15 cellular contexts compared by ENCODE assay signal in genomic region chr20:17902531-17903083, GRCh38.
DNase-seq lines count a peak whose midpoint lies in the region; ATAC-seq and TF ChIP-seq lines count a peak whose summit lies in the region.
"Had no signal": no experiment of that assay in that cellular context is flagged by ENCODE, and none has a peak within 500 bp of the region (broad histone marks: within the 10 kb centered on the region; RNA-seq: fewer than 3 reads in every experiment).

No MANE protein-coding gene starts in this region.

- CTCF ChIA-PET in activated CD4-positive, alpha-beta T cell treated with anti-CD3 and anti-CD28 coated beads, Interleukin-2, amount 10 ng/mL, durations not matched to agents 7 days and 5 days (lab: Charles Lee), result interaction anchor here (1.1 to 1.2 kb wide), 2 partner anchors 19 to 220 kb away, joined by 3 to 4 read pairs; partner anchors contain the start of gene RRBP1

- peaks cover 16% of the 10 kb centered on the region for H3K4me1 Mint-ChIP-seq in activated CD4-positive, alpha-beta T cell treated with anti-CD3 and anti-CD28 coated beads, Interleukin-2, amount 10 ng/mL, durations not matched to agents 7 days and 5 days
- H3K4me1 Mint-ChIP-seq: CD14-positive monocyte had no signal

- peak overlapping the region; percentile 44 for H3K27ac ChIP-seq in BLaER1
- H3K27ac ChIP-seq in foreskin keratinocyte, result no peak overlapping the region
- H3K27ac ChIP-seq in effector memory CD4-positive, alpha-beta T cell (ENCODE audit: insufficient read depth, low read length, poor library complexity, severe bottlenecking), result no peak overlapping the region
- H3K27ac ChIP-seq: Peyer's patch had no signal

- H3K9ac ChIP-seq in BLaER1, result peak overlapping the region; percentile 27; the same call in 1 of the 2 replicates

- no peaks in the 10 kb centered on the region for H3K36me3 Mint-ChIP-seq in activated CD4-positive, alpha-beta T cell treated with anti-CD3 and anti-CD28 coated beads, Interleukin-2, amount 10 ng/mL, durations not matched to agents 7 days and 5 days (ENCODE audit: low read depth)
- H3K36me3 Mint-ChIP-seq: CD14-positive monocyte had no signal

- no peaks in the 10 kb centered on the region for H3K27me3 ChIP-seq in BLaER1
- H3K27me3 ChIP-seq in foreskin keratinocyte, result peaks cover 4% of the 10 kb centered on the region
- no peaks in the 10 kb centered on the region for H3K27me3 ChIP-seq in effector memory CD4-positive, alpha-beta T cell (replicated peaks; ENCODE audit: control insufficient read depth, insufficient read depth, low read length, poor library complexity, severe bottlenecking)
- H3K27me3 ChIP-seq: Peyer's patch had no signal

- H3K27me3 Mint-ChIP-seq in activated CD4-positive, alpha-beta T cell treated with anti-CD3 and anti-CD28 coated beads, Interleukin-2, amount 10 ng/mL, durations not matched to agents 7 days and 5 days, result peaks cover 23% of the 10 kb centered on the region

- H3K4me1 ChIP-seq in BLaER1, result peaks cover 73% of the 10 kb centered on the region
- no peaks in the 10 kb centered on the region for H3K4me1 ChIP-seq in foreskin keratinocyte
- no peaks in the 10 kb centered on the region for H3K4me1 ChIP-seq in effector memory CD4-positive, alpha-beta T cell (ENCODE audit: control insufficient read depth, insufficient read depth, low read length, poor library complexity, severe bottlenecking)
- H3K4me1 ChIP-seq: Peyer's patch had no signal

- DNase-seq in GM12865 (ENCODE audit: low read depth), result peak; percentile 30
- peak; percentile 17 for DNase-seq in NCI-H146 treated with DMSO at 0.1 percent for 48 hours (lab: John Stamatoyannopoulos, UW; ENCODE audit: unreplicated experiment)
- no peak for DNase-seq in foreskin keratinocyte
- DNase-seq in T-helper 1 cell, result no peak
- no peak for DNase-seq in effector memory CD4-positive, alpha-beta T cell
- no peak for DNase-seq in activated CD4-positive, alpha-beta T cell treated with anti-CD3 and anti-CD28 coated beads, Interleukin-2, amount 10 ng/mL, durations not matched to agents 7 days and 5 days
- DNase-seq: DMS79, GOT3, NCI-H2029 treated with DMSO at 0.1 percent for 48 hours, NCI-H774 had no signal

- no peaks in the 10 kb centered on the region for H4K20me1 ChIP-seq in BLaER1

- H3K27ac Mint-ChIP-seq in activated CD4-positive, alpha-beta T cell treated with anti-CD3 and anti-CD28 coated beads, Interleukin-2, amount 10 ng/mL, durations not matched to agents 7 days and 5 days, result no peak overlapping the region
- H3K27ac Mint-ChIP-seq: CD14-positive monocyte had no signal

- no peak for TF ChIP-seq CTCF in GM12865 (IDR thresholded peaks at IDR 0.05; ENCODE audit: insufficient read depth, low read depth, low read length, missing control alignments)
- no peak for TF ChIP-seq CTCF in foreskin keratinocyte (conservative IDR thresholded peaks at IDR 0.05)

- ATAC-seq in foreskin keratinocyte (peak; percentile 7), GM19023 (IDR thresholded peaks at IDR 0.05; ENCODE audit: unreplicated experiment) (no peak)
- ATAC-seq: Right ventricle myocardium inferior had no signal

- H3K9me3 ChIP-seq in BLaER1, result peaks cover 5% of the 10 kb centered on the region; the same call in 1 of the 2 replicates
- no peaks in the 10 kb centered on the region for H3K9me3 ChIP-seq in effector memory CD4-positive, alpha-beta T cell (ENCODE audit: control insufficient read depth, low read length)
- H3K9me3 ChIP-seq: Peyer's patch had no signal

- H3K4me2 ChIP-seq in BLaER1, result peak overlapping the region; percentile 68

- H3K9me3 Mint-ChIP-seq in activated CD4-positive, alpha-beta T cell treated with anti-CD3 and anti-CD28 coated beads, Interleukin-2, amount 10 ng/mL, durations not matched to agents 7 days and 5 days, result no peaks in the 10 kb centered on the region
- H3K9me3 Mint-ChIP-seq: CD14-positive monocyte had no signal

- POLR2A ChIA-PET in activated CD4-positive, alpha-beta T cell treated with anti-CD3 and anti-CD28 coated beads, Interleukin-2, amount 10 ng/mL, durations not matched to agents 7 days and 5 days (lab: Charles Lee), result no interaction called here

- no peak overlapping the region for H3K4me3 Mint-ChIP-seq in activated CD4-positive, alpha-beta T cell treated with anti-CD3 and anti-CD28 coated beads, Interleukin-2, amount 10 ng/mL, durations not matched to agents 7 days and 5 days
- H3K4me3 Mint-ChIP-seq: CD14-positive monocyte had no signal

- H3K36me3 ChIP-seq in BLaER1, result no peaks in the 10 kb centered on the region
- H3K36me3 ChIP-seq in effector memory CD4-positive, alpha-beta T cell (ENCODE audit: control insufficient read depth, insufficient read depth, low read length), result no peaks in the 10 kb centered on the region
- H3K36me3 ChIP-seq: Peyer's patch had no signal

- no peak overlapping the region; the same call in 1 of the 2 replicates for H3K4me3 ChIP-seq in BLaER1
- H3K4me3 ChIP-seq in GM12865 (ENCODE audit: low read depth, low read length), result no peak overlapping the region
- H3K4me3 ChIP-seq in effector memory CD4-positive, alpha-beta T cell (ENCODE audit: insufficient read depth, low read depth, low read length, poor library complexity, severe bottlenecking), result no peak overlapping the region
- H3K4me3 ChIP-seq: Peyer's patch had no signal

Comparison
In these comparisons a context has a peak if more than half of its experiments do, and no peak if none do; other contexts are left out.
1. DNase-seq: peak in GM12865 (single experiment) and NCI-H146 treated with DMSO at 0.1 percent for 48 hours (single experiment); none in foreskin keratinocyte (0 of 2), T-helper 1 cell (0 of 5), effector memory CD4-positive, alpha-beta T cell (0 of 3) and activated CD4-positive, alpha-beta T cell treated with anti-CD3 and anti-CD28 coated beads, Interleukin-2, amount 10 ng/mL, durations not matched to agents 7 days and 5 days (single experiment).